Comparison of ENCODE assay signal across 8 cellular contexts in genomic region chr12:105084251-105085250, GRCh38.
DNase-seq lines count a peak whose midpoint lies in the region; ATAC-seq and TF ChIP-seq lines count a peak whose summit lies in the region.

Gene ALDH1L2 (minus strand): TSS chr12:105084458. CDS start chr12:105084436, 22 bp downstream.

- H3K4me1 ChIP-seq in rectal smooth muscle tissue (ENCODE audit: control insufficient read depth, insufficient read depth, low read length) = peaks cover 5% of the 10 kb centered on the region

- TF ChIP-seq CTCF in AG04449 (IDR thresholded peaks at IDR 0.05; ENCODE audit: insufficient read depth, low read length, missing control alignments) = no peak
- no peak for TF ChIP-seq CTCF in astrocyte of the cerebellum (IDR thresholded peaks at IDR 0.05; ENCODE audit: low read depth, low read length, missing control alignments)

- peak within 1 kb of the TSS; percentile 97 for H3K4me3 ChIP-seq in AG04449 (ENCODE audit: low read depth, low read length)
- peak within 1 kb of the TSS; percentile 47 for H3K4me3 ChIP-seq in astrocyte of the cerebellum (ENCODE audit: low read depth, low read length)
- peak within 1 kb of the TSS; percentile 68 for H3K4me3 ChIP-seq in rectal smooth muscle tissue (ENCODE audit: low read length)

- H3K36me3 ChIP-seq in rectal smooth muscle tissue (ENCODE audit: control insufficient read depth, insufficient read depth, low read length) = no peaks in the 10 kb centered on the region

- no peak for DNase-seq in AG04449 (ENCODE audit: low read depth, low spot score)
- DNase-seq in SKM-1 treated with dmso at 0.1 percent for 144 hours (lab: John Stamatoyannopoulos, UW; ENCODE audit: unreplicated experiment) = peak; percentile 9
- no peak for DNase-seq in astrocyte of the cerebellum (ENCODE audit: low read depth)
- DNase-seq in hepatic stellate cell (ENCODE audit: low spot score) = peak; percentile 82
- no peak for DNase-seq in NCI-H82 treated with DMSO at 0.1 percent for 48 hours (lab: John Stamatoyannopoulos, UW; ENCODE audit: unreplicated experiment)

- in situ Hi-C loops in astrocyte of the cerebellum (cut with HindIII; ENCODE audit: low sequenced_read_pairs) = no loop called here

- CTCF ChIA-PET in AG04449 (lab: Yijun Ruan, JAX) = interaction anchor here (0.7 to 1.9 kb wide), 3 partner anchors 8 to 28 kb away, joined by 3 to 7 read pairs (median 4); no protein-coding TSS in a partner anchor

- peak within 1 kb of the TSS; percentile 52 for H3K27ac ChIP-seq in rectal smooth muscle tissue (ENCODE audit: low read depth, low read length)

- peak within 1 kb of the TSS; percentile 10 for H3K9ac ChIP-seq in rectal smooth muscle tissue (ENCODE audit: low read length)

- peak; percentile 71 for ATAC-seq in GM18867 (IDR thresholded peaks at IDR 0.05; ENCODE audit: unreplicated experiment)
- peak; percentile 63 for ATAC-seq in HG03460 (IDR thresholded peaks at IDR 0.05; ENCODE audit: unreplicated experiment)

- POLR2A ChIA-PET in AG04449 (lab: Yijun Ruan, JAX) = interaction anchor here (0.6 to 2.1 kb wide), 7 partner anchors 11 to 170 kb away, joined by 3 to 14 read pairs (median 3); partner anchors contain the start of gene WASHC4

- no peaks in the 10 kb centered on the region for H3K27me3 ChIP-seq in rectal smooth muscle tissue (ENCODE audit: control insufficient read depth, insufficient read depth, low read length)

Comparison
In these comparisons a context has a peak if more than half of its experiments do, and no peak if none do; other contexts are left out.
1. DNase-seq: peak in SKM-1 treated with dmso at 0.1 percent for 144 hours (single experiment) and hepatic stellate cell (single experiment); none in AG04449 (single experiment), astrocyte of the cerebellum (single experiment) and NCI-H82 treated with DMSO at 0.1 percent for 48 hours (single experiment).
2. H3K4me3 ChIP-seq: peak in every context shown above with its lines; median percentile 97 in AG04449; 68 in rectal smooth muscle tissue; 47 in astrocyte of the cerebellum.